Comparison of ENCODE assay signal across 1 cellular context in genomic region chr19:35139618-35139943, GRCh38.
TF ChIP-seq lines count a peak whose summit lies in the region.

No MANE protein-coding gene starts in this region.

TF ChIP-seq in H1, 55 proteins besides CTCF, POLR2A, EP300 and RAD21:
- no peak for TF ChIP-seq EZH2 (IDR thresholded peaks at IDR 0.05; ENCODE audit: low read depth, low read length, severe bottlenecking)
- TF ChIP-seq SP1 (IDR thresholded peaks at IDR 0.05; ENCODE audit: low read depth, low read length): no peak
- no peak for TF ChIP-seq ASH2L (IDR thresholded peaks at IDR 0.05; ENCODE audit: low read length)
- TF ChIP-seq, protein P1, sequence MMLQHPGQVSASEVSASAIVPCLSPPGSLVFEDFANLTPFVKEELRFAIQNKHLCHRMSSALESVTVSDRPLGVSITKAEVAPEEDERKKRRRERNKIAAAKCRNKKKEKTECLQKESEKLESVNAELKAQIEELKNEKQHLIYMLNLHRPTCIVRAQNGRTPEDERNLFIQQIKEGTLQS (IDR thresholded peaks at IDR 0.05; ENCODE audit: insufficient read depth, low read depth, low read length): no peak
- TF ChIP-seq CHD7 (IDR thresholded peaks at IDR 0.05; ENCODE audit: insufficient replicate concordance, low read length): no peak
- TF ChIP-seq SIRT6 (IDR thresholded peaks at IDR 0.05; ENCODE audit: low read length): no peak
- TF ChIP-seq SP4 (IDR thresholded peaks at IDR 0.05; ENCODE audit: low read length): no peak
- no peak for TF ChIP-seq POU5F1 (IDR thresholded peaks at IDR 0.05; ENCODE audit: low read depth, low read length)
- TF ChIP-seq NANOG (IDR thresholded peaks at IDR 0.05; ENCODE audit: insufficient read depth, low read depth, low read length, poor library complexity, severe bottlenecking): no peak
- TF ChIP-seq, protein P2, sequence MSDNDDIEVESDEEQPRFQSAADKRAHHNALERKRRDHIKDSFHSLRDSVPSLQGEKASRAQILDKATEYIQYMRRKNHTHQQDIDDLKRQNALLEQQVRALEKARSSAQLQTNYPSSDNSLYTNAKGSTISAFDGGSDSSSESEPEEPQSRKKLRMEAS (IDR thresholded peaks at IDR 0.05): no peak
- TF ChIP-seq BRCA1 (IDR thresholded peaks at IDR 0.05; ENCODE audit: low read depth, low read length): no peak
- no peak for TF ChIP-seq CBX5 (IDR thresholded peaks at IDR 0.05; ENCODE audit: low read depth, low read length)
- no peak for TF ChIP-seq TEAD4 (IDR thresholded peaks at IDR 0.05; ENCODE audit: low read depth, low read length)
- TF ChIP-seq BACH1 (IDR thresholded peaks at IDR 0.05; ENCODE audit: low read length): no peak
- TF ChIP-seq GABPA (IDR thresholded peaks at IDR 0.05; ENCODE audit: borderline replicate concordance, insufficient read depth, low read length): no peak
TF ChIP-seq in H1: peak in this region for 0.
